1 cellular context compared by ENCODE assay signal in the genomic region with DNA sequence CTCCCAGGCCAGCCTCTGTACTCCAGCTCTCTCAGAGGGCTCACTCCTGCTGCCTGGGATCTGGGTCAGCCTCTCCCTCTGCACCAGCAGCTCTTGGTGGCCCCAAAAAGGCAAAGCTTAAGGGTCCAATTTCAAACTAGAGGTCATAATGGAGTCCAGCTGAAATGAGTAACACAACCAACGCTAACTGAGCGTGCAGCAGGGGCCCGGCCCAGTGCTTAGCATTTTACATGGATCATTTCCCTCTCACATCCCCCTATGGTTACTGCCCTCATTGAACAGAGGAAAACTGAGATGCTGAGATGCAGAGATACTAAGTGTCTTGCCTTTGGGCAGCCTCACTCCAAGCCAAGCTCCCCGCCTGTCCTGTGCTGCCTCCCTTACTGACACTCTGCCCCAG.
TF ChIP-seq lines count a peak whose summit lies in the region.

No MANE protein-coding gene starts in this region.

TF ChIP-seq in HepG2, 621 proteins besides CTCF, POLR2A, EP300 and RAD21:
- TF ChIP-seq ZNF75D (CRISPR knock-in tag; IDR thresholded peaks at IDR 0.05; ENCODE audit: borderline replicate concordance) = 0 out of 2 replicates have a peak, but pooled peaks have one; percentile 11
- TF ChIP-seq NFAT5 (CRISPR knock-in tag; IDR thresholded peaks at IDR 0.05) = no peak
- no peak for TF ChIP-seq ZNF660 (CRISPR knock-in tag; IDR thresholded peaks at IDR 0.05; ENCODE audit: borderline replicate concordance, low read depth)
- TF ChIP-seq PAX8 (CRISPR knock-in tag; IDR thresholded peaks at IDR 0.05; ENCODE audit: borderline replicate concordance) = 0 out of 2 replicates have a peak, but pooled peaks have one; percentile 11
- peak; percentile 0 for TF ChIP-seq HNRNPH1 (optimal IDR thresholded peaks at IDR 0.05; ENCODE audit: low read depth, low read length)
